In genomic region chr10:32266979-32267378, GRCh38 we compare ENCODE assay signal across 17 cellular contexts.
DNase-seq lines count a peak whose midpoint lies in the region; ATAC-seq and TF ChIP-seq lines count a peak whose summit lies in the region.
"Had no signal": no experiment of that assay in that cellular context is flagged by ENCODE, and none has a peak within 500 bp of the region (broad histone marks: within the 10 kb centered on the region; RNA-seq: fewer than 3 reads in every experiment).

No MANE protein-coding gene starts in this region.

- peaks cover 16% of the 10 kb centered on the region for H3K4me1 Mint-ChIP-seq in activated CD8-positive, alpha-beta T cell treated with anti-CD3 and anti-CD28 coated beads for 36 hours (ENCODE audit: low read depth)
- no peaks in the 10 kb centered on the region for H3K4me1 Mint-ChIP-seq in activated CD8-positive, alpha-beta T cell treated with anti-CD3 and anti-CD28 coated beads, Interleukin-2, amount 10 ng/mL, durations not matched to agents 7 days and 5 days (ENCODE audit: low read depth)
- H3K4me1 Mint-ChIP-seq in WTC11: peaks cover 39% of the 10 kb centered on the region
- peaks cover 5% of the 10 kb centered on the region for H3K4me1 Mint-ChIP-seq in progenitor cell of endocrine pancreas (ENCODE audit: low read depth)
- peaks cover 10% of the 10 kb centered on the region for H3K4me1 Mint-ChIP-seq in chondrocyte (ENCODE audit: low read depth)
- H3K4me1 Mint-ChIP-seq in activated T-helper 1 cell treated with anti-CD3 and anti-CD28 coated beads, Interleukin-12 subunit alpha, Interleukin-12 subunit beta, Interleukin-2, Interleukin-4 antibody, amounts not matched to agents 30 ng/mL and 10 ng/mL and 1 ng/mL, durations not matched to agents 14 hours and 24 hours and 36 hours (ENCODE audit: low read depth): peaks cover 9% of the 10 kb centered on the region

- H3K27me3 ChIP-seq in iPS-20b (ENCODE audit: insufficient read depth, low read length): no peaks in the 10 kb centered on the region
- H3K27me3 ChIP-seq: left lung, tibial nerve had no signal

- CTCF ChIA-PET in activated CD8-positive, alpha-beta T cell treated with anti-CD3 and anti-CD28 coated beads for 36 hours (lab: Charles Lee): interaction anchor here (1.4 kb wide), 1 partner anchor 10 kb away, joined by 6 read pairs; no protein-coding TSS in a partner anchor
- CTCF ChIA-PET in activated CD8-positive, alpha-beta T cell treated with anti-CD3 and anti-CD28 coated beads, Interleukin-2, amount 10 ng/mL, durations not matched to agents 7 days and 5 days (lab: Charles Lee): interaction anchor here (1.2 to 3.1 kb wide), 2 partner anchors 10 to 111 kb away, joined by 3 to 16 read pairs; no protein-coding TSS in a partner anchor
- CTCF ChIA-PET in WTC11 (lab: Charles Lee) (interaction anchor here (0.5 to 1.7 kb wide), 7 partner anchors 10 to 1235 kb away, joined by 3 to 16 read pairs (median 4); no protein-coding TSS in a partner anchor), GM10248 (lab: Yijun Ruan, JAX) (interaction anchor here (0.9 to 2.0 kb wide), 4 partner anchors 10 to 79 kb away, joined by 3 to 14 read pairs (median 4); no protein-coding TSS in a partner anchor)

- POLR2A ChIA-PET in activated CD8-positive, alpha-beta T cell treated with anti-CD3 and anti-CD28 coated beads for 36 hours (lab: Charles Lee): interaction anchor here (0.7 to 1.3 kb wide), 4 partner anchors 21 to 101 kb away, joined by 3 to 4 read pairs (median 3); no protein-coding TSS in a partner anchor
- POLR2A ChIA-PET in activated CD8-positive, alpha-beta T cell treated with anti-CD3 and anti-CD28 coated beads, Interleukin-2, amount 10 ng/mL, durations not matched to agents 7 days and 5 days (lab: Charles Lee): interaction anchor here (1.2 to 1.9 kb wide), 2 partner anchors 10 to 79 kb away, joined by 3 to 5 read pairs; no protein-coding TSS in a partner anchor
- POLR2A ChIA-PET in WTC11 (lab: Charles Lee) (interaction anchor here (0.6 to 0.7 kb wide), 2 partner anchors 9 to 336 kb away, joined by 3 read pairs; no protein-coding TSS in a partner anchor), GM10248 (lab: Yijun Ruan, JAX) (interaction anchor here (0.6 kb wide), 1 partner anchor 30 kb away, joined by 6 read pairs; no protein-coding TSS in a partner anchor)

- H3K9me3 Mint-ChIP-seq in activated CD8-positive, alpha-beta T cell treated with anti-CD3 and anti-CD28 coated beads for 36 hours: no peaks in the 10 kb centered on the region
- no peaks in the 10 kb centered on the region for H3K9me3 Mint-ChIP-seq in activated CD8-positive, alpha-beta T cell treated with anti-CD3 and anti-CD28 coated beads, Interleukin-2, amount 10 ng/mL, durations not matched to agents 7 days and 5 days (ENCODE audit: insufficient read depth)
- H3K9me3 Mint-ChIP-seq in WTC11 (no peaks in the 10 kb centered on the region), progenitor cell of endocrine pancreas (ENCODE audit: low read depth) (no peaks in the 10 kb centered on the region), chondrocyte (ENCODE audit: low read depth) (no peaks in the 10 kb centered on the region)
- H3K9me3 Mint-ChIP-seq in activated T-helper 1 cell treated with anti-CD3 and anti-CD28 coated beads, Interleukin-12 subunit alpha, Interleukin-12 subunit beta, Interleukin-2, Interleukin-4 antibody, amounts not matched to agents 30 ng/mL and 10 ng/mL and 1 ng/mL, durations not matched to agents 14 hours and 24 hours and 36 hours: no peaks in the 10 kb centered on the region
- H3K9me3 Mint-ChIP-seq: CD14-positive monocyte had no signal

- no peaks in the 10 kb centered on the region for H3K27me3 Mint-ChIP-seq in activated CD8-positive, alpha-beta T cell treated with anti-CD3 and anti-CD28 coated beads for 36 hours
- no peaks in the 10 kb centered on the region for H3K27me3 Mint-ChIP-seq in activated CD8-positive, alpha-beta T cell treated with anti-CD3 and anti-CD28 coated beads, Interleukin-2, amount 10 ng/mL, durations not matched to agents 7 days and 5 days (ENCODE audit: low read depth)
- no peaks in the 10 kb centered on the region for H3K27me3 Mint-ChIP-seq in WTC11 (ENCODE audit: low read depth)
- no peaks in the 10 kb centered on the region for H3K27me3 Mint-ChIP-seq in progenitor cell of endocrine pancreas
- H3K27me3 Mint-ChIP-seq in chondrocyte (ENCODE audit: low read depth): no peaks in the 10 kb centered on the region
- no peaks in the 10 kb centered on the region for H3K27me3 Mint-ChIP-seq in activated T-helper 1 cell treated with anti-CD3 and anti-CD28 coated beads, Interleukin-12 subunit alpha, Interleukin-12 subunit beta, Interleukin-2, Interleukin-4 antibody, amounts not matched to agents 30 ng/mL and 10 ng/mL and 1 ng/mL, durations not matched to agents 14 hours and 24 hours and 36 hours (ENCODE audit: insufficient read depth)

- DNase-seq in activated CD8-positive, alpha-beta T cell treated with anti-CD3 and anti-CD28 coated beads for 36 hours: no peak
- DNase-seq in activated CD8-positive, alpha-beta T cell treated with anti-CD3 and anti-CD28 coated beads, Interleukin-2, amount 10 ng/mL, durations not matched to agents 7 days and 5 days: no peak
- peak; percentile 38 for DNase-seq in WTC11 (ENCODE audit: low spot score)
- DNase-seq in progenitor cell of endocrine pancreas (ENCODE audit: low spot score, unreplicated experiment): no peak
- DNase-seq in chondrocyte (ENCODE audit: low spot score): no peak
- DNase-seq in activated T-helper 1 cell treated with anti-CD3 and anti-CD28 coated beads, Interleukin-12 subunit alpha, Interleukin-12 subunit beta, Interleukin-2, Interleukin-4 antibody, amounts not matched to agents 30 ng/mL and 10 ng/mL and 1 ng/mL, durations not matched to agents 14 hours and 24 hours and 36 hours (ENCODE audit: low spot score): no peak
- DNase-seq in GM10248 (ENCODE audit: extremely low spot score): no peak
- DNase-seq: amygdala; cerebellar nuclear complex; left lung; NCI-H1417 treated with DMSO at 0.1 percent for 48 hours; stimulated activated naive CD4-positive, alpha-beta T cell had no signal

- peaks cover 45% of the 10 kb centered on the region for H3K36me3 ChIP-seq in iPS-20b (ENCODE audit: insufficient read depth, low read depth, low read length)

- no peak overlapping the region for H3K27ac ChIP-seq in iPS-20b (ENCODE audit: low read length)
- H3K27ac ChIP-seq: A549, left lung, tibial nerve had no signal

- ATAC-seq in activated CD8-positive, alpha-beta T cell treated with anti-CD3 and anti-CD28 coated beads for 36 hours: no peak
- ATAC-seq in activated CD8-positive, alpha-beta T cell treated with anti-CD3 and anti-CD28 coated beads, Interleukin-2, amount 10 ng/mL, durations not matched to agents 7 days and 5 days: no peak
- peak; percentile 98 for ATAC-seq in WTC11
- ATAC-seq: HCT116, left lung had no signal

- TF ChIP-seq CTCF in activated CD8-positive, alpha-beta T cell treated with anti-CD3 and anti-CD28 coated beads for 36 hours (IDR thresholded peaks at IDR 0.05): no peak
- TF ChIP-seq CTCF in WTC11 (IDR thresholded peaks at IDR 0.05): no peak
- no peak for TF ChIP-seq CTCF in progenitor cell of endocrine pancreas (IDR thresholded peaks at IDR 0.05; ENCODE audit: unreplicated experiment)
- TF ChIP-seq CTCF in chondrocyte (IDR thresholded peaks at IDR 0.05): no peak
- no peak for TF ChIP-seq CTCF in GM10248 (IDR thresholded peaks at IDR 0.05; ENCODE audit: control extremely low read depth, extremely low read depth, low read depth, missing control alignments)

- H3K4me3 ChIP-seq in iPS-20b (ENCODE audit: low read length): peak overlapping the region; percentile 42; the same call in 1 of the 2 replicates
- H3K4me3 ChIP-seq: A549, left lung, tibial nerve had no signal

- peak overlapping the region; percentile 19 for H3K27ac Mint-ChIP-seq in activated CD8-positive, alpha-beta T cell treated with anti-CD3 and anti-CD28 coated beads for 36 hours
- H3K27ac Mint-ChIP-seq in activated CD8-positive, alpha-beta T cell treated with anti-CD3 and anti-CD28 coated beads, Interleukin-2, amount 10 ng/mL, durations not matched to agents 7 days and 5 days: no peak overlapping the region
- H3K27ac Mint-ChIP-seq in WTC11 (peak overlapping the region; percentile 89), progenitor cell of endocrine pancreas (peak overlapping the region; percentile 39), chondrocyte (ENCODE audit: unreplicated experiment) (no peak overlapping the region)
- no peak overlapping the region for H3K27ac Mint-ChIP-seq in activated T-helper 1 cell treated with anti-CD3 and anti-CD28 coated beads, Interleukin-12 subunit alpha, Interleukin-12 subunit beta, Interleukin-2, Interleukin-4 antibody, amounts not matched to agents 30 ng/mL and 10 ng/mL and 1 ng/mL, durations not matched to agents 14 hours and 24 hours and 36 hours

- intact Hi-C loops in activated CD8-positive, alpha-beta T cell treated with anti-CD3 and anti-CD28 coated beads for 36 hours (cut with micrococcal nuclease): no loop called here
- intact Hi-C loops in activated T-helper 1 cell treated with anti-CD3 and anti-CD28 coated beads, Interleukin-12 subunit alpha, Interleukin-12 subunit beta, Interleukin-2, Interleukin-4 antibody, amounts not matched to agents 30 ng/mL and 10 ng/mL and 1 ng/mL, durations not matched to agents 14 hours and 24 hours and 36 hours (cut with micrococcal nuclease): no loop called here

- H3K4me3 Mint-ChIP-seq in activated CD8-positive, alpha-beta T cell treated with anti-CD3 and anti-CD28 coated beads for 36 hours: no peak overlapping the region
- no peak overlapping the region for H3K4me3 Mint-ChIP-seq in activated CD8-positive, alpha-beta T cell treated with anti-CD3 and anti-CD28 coated beads, Interleukin-2, amount 10 ng/mL, durations not matched to agents 7 days and 5 days
- H3K4me3 Mint-ChIP-seq in WTC11 (peak overlapping the region; percentile 40), progenitor cell of endocrine pancreas (ENCODE audit: low read depth) (no peak overlapping the region), chondrocyte (ENCODE audit: unreplicated experiment) (no peak overlapping the region)
- no peak overlapping the region for H3K4me3 Mint-ChIP-seq in activated T-helper 1 cell treated with anti-CD3 and anti-CD28 coated beads, Interleukin-12 subunit alpha, Interleukin-12 subunit beta, Interleukin-2, Interleukin-4 antibody, amounts not matched to agents 30 ng/mL and 10 ng/mL and 1 ng/mL, durations not matched to agents 14 hours and 24 hours and 36 hours
- H3K4me3 Mint-ChIP-seq: CD14-positive monocyte had no signal

- H3K9me3 ChIP-seq in iPS-20b (ENCODE audit: insufficient read depth, low read depth, low read length): no peaks in the 10 kb centered on the region
- H3K9me3 ChIP-seq: A549, left lung, tibial nerve had no signal

- peaks cover 15% of the 10 kb centered on the region; the same call in 1 of the 2 replicates for H3K4me1 ChIP-seq in iPS-20b (ENCODE audit: insufficient read depth, low read length)
- H3K4me1 ChIP-seq: left lung had no signal

- peak overlapping the region; percentile 63; the same call in 1 of the 2 replicates for H3K9ac ChIP-seq in iPS-20b (ENCODE audit: low read depth, low read length)

- H3K36me3 Mint-ChIP-seq in activated CD8-positive, alpha-beta T cell treated with anti-CD3 and anti-CD28 coated beads for 36 hours (ENCODE audit: low read depth): peaks cover 34% of the 10 kb centered on the region
- H3K36me3 Mint-ChIP-seq in activated CD8-positive, alpha-beta T cell treated with anti-CD3 and anti-CD28 coated beads, Interleukin-2, amount 10 ng/mL, durations not matched to agents 7 days and 5 days (ENCODE audit: low read depth): peaks cover 49% of the 10 kb centered on the region
- H3K36me3 Mint-ChIP-seq in WTC11: peaks cover 28% of the 10 kb centered on the region
- H3K36me3 Mint-ChIP-seq in progenitor cell of endocrine pancreas (ENCODE audit: insufficient read depth): peaks cover 23% of the 10 kb centered on the region
- H3K36me3 Mint-ChIP-seq in chondrocyte (ENCODE audit: low read depth): peaks cover 31% of the 10 kb centered on the region
- peaks cover 34% of the 10 kb centered on the region for H3K36me3 Mint-ChIP-seq in activated T-helper 1 cell treated with anti-CD3 and anti-CD28 coated beads, Interleukin-12 subunit alpha, Interleukin-12 subunit beta, Interleukin-2, Interleukin-4 antibody, amounts not matched to agents 30 ng/mL and 10 ng/mL and 1 ng/mL, durations not matched to agents 14 hours and 24 hours and 36 hours (ENCODE audit: low read depth)

Comparison
In these comparisons a context has a peak if more than half of its experiments do, and no peak if none do; other contexts are left out.
1. H3K27ac Mint-ChIP-seq: peak in activated CD8-positive, alpha-beta T cell treated with anti-CD3 and anti-CD28 coated beads for 36 hours (single experiment), WTC11 (single experiment) and progenitor cell of endocrine pancreas (single experiment); none in activated CD8-positive, alpha-beta T cell treated with anti-CD3 and anti-CD28 coated beads, Interleukin-2, amount 10 ng/mL, durations not matched to agents 7 days and 5 days (single experiment), chondrocyte (single experiment) and activated T-helper 1 cell treated with anti-CD3 and anti-CD28 coated beads, Interleukin-12 subunit alpha, Interleukin-12 subunit beta, Interleukin-2, Interleukin-4 antibody, amounts not matched to agents 30 ng/mL and 10 ng/mL and 1 ng/mL, durations not matched to agents 14 hours and 24 hours and 36 hours (single experiment).